ENCODE assay signal across 1 cellular context in the genomic region with DNA sequence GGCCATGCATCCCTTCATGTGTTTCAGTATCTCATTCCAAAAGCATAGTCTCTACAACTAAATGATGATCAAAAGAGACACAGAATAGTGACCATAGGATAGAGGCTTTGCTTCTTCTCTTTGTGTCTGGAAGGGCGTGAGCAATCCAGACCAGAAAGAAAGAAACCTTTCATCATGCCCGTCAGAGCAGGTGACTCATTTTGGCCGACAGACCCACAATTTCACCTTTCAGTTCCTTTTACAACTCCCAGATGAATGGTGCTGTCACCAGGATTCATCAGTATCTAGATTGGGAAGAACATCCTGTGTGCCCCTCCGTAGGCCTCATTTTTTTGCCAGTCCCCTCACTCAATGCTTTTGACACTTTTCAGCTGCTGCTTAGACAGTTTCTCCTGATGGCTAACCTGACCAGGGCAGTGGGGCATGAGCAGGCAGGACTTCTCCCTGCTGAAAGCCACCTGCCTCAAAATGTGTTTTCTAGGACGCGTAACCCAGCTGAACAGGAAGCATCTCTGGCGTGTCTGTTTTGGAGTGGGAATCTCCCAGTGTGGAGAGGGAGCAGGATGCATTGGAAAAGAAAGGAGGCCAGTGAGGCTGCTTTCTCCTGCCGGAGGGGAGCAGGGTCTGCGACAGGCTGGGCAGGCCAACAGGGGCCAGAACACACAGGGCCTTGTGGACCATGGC.
TF ChIP-seq lines count a peak whose summit lies in the region.

No MANE protein-coding gene starts in this region.

TF ChIP-seq in HepG2, 621 proteins besides CTCF, POLR2A, EP300 and RAD21 (continued from another document):
- TF ChIP-seq, protein P1, sequence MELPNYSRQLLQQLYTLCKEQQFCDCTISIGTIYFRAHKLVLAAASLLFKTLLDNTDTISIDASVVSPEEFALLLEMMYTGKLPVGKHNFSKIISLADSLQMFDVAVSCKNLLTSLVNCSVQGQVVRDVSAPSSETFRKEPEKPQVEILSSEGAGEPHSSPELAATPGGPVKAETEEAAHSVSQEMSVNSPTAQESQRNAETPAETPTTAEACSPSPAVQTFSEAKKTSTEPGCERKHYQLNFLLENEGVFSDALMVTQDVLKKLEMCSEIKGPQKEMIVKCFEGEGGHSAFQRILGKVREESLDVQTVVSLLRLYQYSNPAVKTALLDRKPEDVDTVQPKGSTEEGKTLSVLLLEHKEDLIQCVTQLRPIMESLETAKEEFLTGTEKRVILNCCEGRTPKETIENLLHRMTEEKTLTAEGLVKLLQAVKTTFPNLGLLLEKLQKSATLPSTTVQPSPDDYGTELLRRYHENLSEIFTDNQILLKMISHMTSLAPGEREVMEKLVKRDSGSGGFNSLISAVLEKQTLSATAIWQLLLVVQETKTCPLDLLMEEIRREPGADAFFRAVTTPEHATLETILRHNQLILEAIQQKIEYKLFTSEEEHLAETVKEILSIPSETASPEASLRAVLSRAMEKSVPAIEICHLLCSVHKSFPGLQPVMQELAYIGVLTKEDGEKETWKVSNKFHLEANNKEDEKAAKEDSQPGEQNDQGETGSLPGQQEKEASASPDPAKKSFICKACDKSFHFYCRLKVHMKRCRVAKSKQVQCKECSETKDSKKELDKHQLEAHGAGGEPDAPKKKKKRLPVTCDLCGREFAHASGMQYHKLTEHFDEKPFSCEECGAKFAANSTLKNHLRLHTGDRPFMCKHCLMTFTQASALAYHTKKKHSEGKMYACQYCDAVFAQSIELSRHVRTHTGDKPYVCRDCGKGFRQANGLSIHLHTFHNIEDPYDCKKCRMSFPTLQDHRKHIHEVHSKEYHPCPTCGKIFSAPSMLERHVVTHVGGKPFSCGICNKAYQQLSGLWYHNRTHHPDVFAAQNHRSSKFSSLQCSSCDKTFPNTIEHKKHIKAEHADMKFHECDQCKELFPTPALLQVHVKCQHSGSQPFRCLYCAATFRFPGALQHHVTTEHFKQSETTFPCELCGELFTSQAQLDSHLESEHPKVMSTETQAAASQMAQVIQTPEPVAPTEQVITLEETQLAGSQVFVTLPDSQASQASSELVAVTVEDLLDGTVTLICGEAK (IDR thresholded peaks at IDR 0.05), result no peak
- TF ChIP-seq, protein P1 (CRISPR knock-in tag; IDR thresholded peaks at IDR 0.05), result no peak
